Comparison of ENCODE assay signal across 36 cellular contexts in genomic region chr1:190098107-190098506, GRCh38.
"Had no signal": no experiment of that assay in that cellular context is flagged by ENCODE, and none has a peak within 500 bp of the region (broad histone marks: within the 10 kb centered on the region; RNA-seq: fewer than 3 reads in every experiment).

No MANE protein-coding gene starts in this region.

- H3K36me3 ChIP-seq: adrenal gland, brain microvascular endothelial cell, breast epithelium, WERI-Rb-1 had no signal

- H3K27me3 ChIP-seq: adrenal gland, body of pancreas, brain microvascular endothelial cell, breast epithelium had no signal

- H3K4me3 Mint-ChIP-seq: activated CD4-positive, alpha-beta memory T cell treated with anti-CD3 and anti-CD28 coated beads, Interleukin-2, amount 10 ng/mL, durations not matched to agents 7 days and 5 days; activated CD4-positive, alpha-beta T cell treated with anti-CD3 and anti-CD28 coated beads for 36 hours; activated CD4-positive, alpha-beta T cell treated with anti-CD3 and anti-CD28 coated beads, Interleukin-2, amount 10 ng/mL, durations not matched to agents 7 days and 5 days; activated CD8-positive, alpha-beta memory T cell treated with anti-CD3 and anti-CD28 coated beads, Interleukin-2, amount 10 ng/mL, durations not matched to agents 7 days and 5 days; activated CD8-positive, alpha-beta T cell treated with anti-CD3 and anti-CD28 coated beads, Interleukin-2, amount 10 ng/mL, durations not matched to agents 7 days and 5 days; activated naive CD4-positive, alpha-beta T cell treated with anti-CD3 and anti-CD28 coated beads for 36 hours; activated naive CD8-positive, alpha-beta T cell treated with anti-CD3 and anti-CD28 coated beads for 36 hours; activated T-cell treated with anti-CD3 and anti-CD28 coated beads, Interleukin-2, amount 50 U/mL, for 24 hours; T-helper 1 cell treated with Interleukin-12 subunit alpha and Interleukin-12 subunit beta and Interleukin-4 antibody, amounts not matched to agents 30 μg/mL and 1 μg/mL, for 36 hours; T-helper 2 cell treated with Interferon-gamma antibody and Interleukin-4, amounts not matched to agents 5 μg/mL and 100 μg/mL, for 36 hours; WTC11 had no signal

- H3K36me3 Mint-ChIP-seq: activated CD8-positive, alpha-beta memory T cell treated with anti-CD3 and anti-CD28 coated beads, Interleukin-2, amount 10 ng/mL, durations not matched to agents 7 days and 5 days; activated naive CD8-positive, alpha-beta T cell treated with anti-CD3 and anti-CD28 coated beads for 36 hours; WTC11 had no signal

- DNase-seq: activated CD4-positive, alpha-beta memory T cell treated with anti-CD3 and anti-CD28 coated beads, Interleukin-2, amount 10 ng/mL, durations not matched to agents 7 days and 5 days; activated CD4-positive, alpha-beta T cell treated with anti-CD3 and anti-CD28 coated beads for 1 hour; activated CD4-positive, alpha-beta T cell treated with anti-CD3 and anti-CD28 coated beads for 36 hours; activated CD4-positive, alpha-beta T cell treated with anti-CD3 and anti-CD28 coated beads for 48 hours; activated CD4-positive, alpha-beta T cell treated with anti-CD3 and anti-CD28 coated beads, Interleukin-2, amount 10 ng/mL, durations not matched to agents 7 days and 5 days; activated CD4-positive, alpha-beta T cell treated with anti-CD3 and anti-CD28 coated beads, Interleukin-2, amount 50 U/mL, for 48 hours; activated CD4-positive, CD25-positive, alpha-beta regulatory T cell; activated CD8-positive, alpha-beta memory T cell treated with anti-CD3 and anti-CD28 coated beads for 24 hours; activated CD8-positive, alpha-beta memory T cell treated with anti-CD3 and anti-CD28 coated beads, Interleukin-2, amount 10 ng/mL, durations not matched to agents 7 days and 5 days; activated CD8-positive, alpha-beta memory T cell treated with anti-CD3 and anti-CD28 coated beads, Interleukin-2, amount 50 U/mL, for 48 hours; activated CD8-positive, alpha-beta T cell treated with anti-CD3 and anti-CD28 coated beads, Interleukin-2, amount 10 ng/mL, durations not matched to agents 7 days and 5 days; activated effector memory CD4-positive, alpha-beta T cell treated with anti-CD3 and anti-CD28 coated beads, Interleukin-2, amount 50 U/mL, for 16 hours; activated gamma-delta T cell treated with Interleukin-2 at 50 U/mL for 16 hours; activated naive CD4-positive, alpha-beta T cell; activated naive CD4-positive, alpha-beta T cell treated with anti-CD3 and anti-CD28 coated beads for 36 hours; activated naive CD4-positive, alpha-beta T cell treated with anti-CD3 and anti-CD28 coated beads, Interleukin-2, amount 50 U/mL, for 16 hours; activated naive CD8-positive, alpha-beta T cell treated with anti-CD3 and anti-CD28 coated beads for 36 hours; activated T-cell treated with anti-CD3 and anti-CD28 coated beads, Interleukin-2, amount 50 U/mL, for 24 hours; activated T-cell treated with anti-CD3 and anti-CD28 coated beads, Interleukin-2, amount 50 U/mL, for 48 hours; adrenal gland; amniotic stem cell; aorta; body of pancreas; brain microvascular endothelial cell; central memory CD4-positive, alpha-beta T cell; T-helper 2 cell; T-helper 9 cell; WERI-Rb-1 had no signal

- ATAC-seq: activated CD4-positive, alpha-beta T cell treated with anti-CD3 and anti-CD28 coated beads for 36 hours; activated CD4-positive, CD25-positive, alpha-beta regulatory T cell treated with anti-CD3 and anti-CD28 coated beads, Interleukin-2, amount 50 U/mL, for 24 hours; activated CD8-positive, alpha-beta memory T cell treated with anti-CD3 and anti-CD28 coated beads, Interleukin-2, amount 10 ng/mL, durations not matched to agents 7 days and 5 days; activated CD8-positive, alpha-beta T cell treated with anti-CD3 and anti-CD28 coated beads, Interleukin-2, amount 10 ng/mL, durations not matched to agents 7 days and 5 days; activated naive CD4-positive, alpha-beta T cell treated with anti-CD3 and anti-CD28 coated beads, Interleukin-2, amount 50 U/mL, for 72 hours; body of pancreas; WTC11 had no signal

- H3K27me3 Mint-ChIP-seq: activated CD4-positive, alpha-beta memory T cell treated with anti-CD3 and anti-CD28 coated beads, Interleukin-2, amount 10 ng/mL, durations not matched to agents 7 days and 5 days; activated CD4-positive, alpha-beta T cell treated with anti-CD3 and anti-CD28 coated beads for 36 hours; activated CD4-positive, alpha-beta T cell treated with anti-CD3 and anti-CD28 coated beads, Interleukin-2, amount 10 ng/mL, durations not matched to agents 7 days and 5 days; activated CD8-positive, alpha-beta memory T cell treated with anti-CD3 and anti-CD28 coated beads, Interleukin-2, amount 10 ng/mL, durations not matched to agents 7 days and 5 days; activated naive CD8-positive, alpha-beta T cell treated with anti-CD3 and anti-CD28 coated beads for 36 hours; activated T-cell treated with anti-CD3 and anti-CD28 coated beads, Interleukin-2, amount 50 U/mL, for 24 hours had no signal

- FAIRE-seq: astrocyte, colon had no signal

- H3K4me3 ChIP-seq: adrenal gland, body of pancreas, breast epithelium had no signal

- H3K27ac ChIP-seq: adrenal gland, body of pancreas, brain microvascular endothelial cell, breast epithelium, WERI-Rb-1 had no signal

- H3K9me3 ChIP-seq: body of pancreas, breast epithelium had no signal

- H3K4me1 Mint-ChIP-seq: activated CD4-positive, alpha-beta memory T cell treated with anti-CD3 and anti-CD28 coated beads, Interleukin-2, amount 10 ng/mL, durations not matched to agents 7 days and 5 days; activated CD4-positive, alpha-beta T cell treated with anti-CD3 and anti-CD28 coated beads for 36 hours; activated CD4-positive, alpha-beta T cell treated with anti-CD3 and anti-CD28 coated beads, Interleukin-2, amount 10 ng/mL, durations not matched to agents 7 days and 5 days; activated CD8-positive, alpha-beta memory T cell treated with anti-CD3 and anti-CD28 coated beads, Interleukin-2, amount 10 ng/mL, durations not matched to agents 7 days and 5 days; activated naive CD8-positive, alpha-beta T cell treated with anti-CD3 and anti-CD28 coated beads for 36 hours had no signal

- H3K27ac Mint-ChIP-seq: activated CD4-positive, alpha-beta memory T cell treated with anti-CD3 and anti-CD28 coated beads, Interleukin-2, amount 10 ng/mL, durations not matched to agents 7 days and 5 days; activated CD4-positive, alpha-beta T cell treated with anti-CD3 and anti-CD28 coated beads for 36 hours; activated CD4-positive, alpha-beta T cell treated with anti-CD3 and anti-CD28 coated beads, Interleukin-2, amount 10 ng/mL, durations not matched to agents 7 days and 5 days; activated CD8-positive, alpha-beta memory T cell treated with anti-CD3 and anti-CD28 coated beads, Interleukin-2, amount 10 ng/mL, durations not matched to agents 7 days and 5 days; activated CD8-positive, alpha-beta T cell treated with anti-CD3 and anti-CD28 coated beads, Interleukin-2, amount 10 ng/mL, durations not matched to agents 7 days and 5 days; activated naive CD4-positive, alpha-beta T cell treated with anti-CD3 and anti-CD28 coated beads for 36 hours; activated naive CD4-positive, alpha-beta T cell treated with anti-CD3 and anti-CD28 coated beads, Interleukin-2, amount 50 U/mL, for 72 hours; activated naive CD8-positive, alpha-beta T cell treated with anti-CD3 and anti-CD28 coated beads for 36 hours; activated T-cell treated with anti-CD3 and anti-CD28 coated beads, Interleukin-2, amount 50 U/mL, for 24 hours; T-helper 1 cell treated with Interleukin-12 subunit alpha and Interleukin-12 subunit beta and Interleukin-4 antibody, amounts not matched to agents 30 μg/mL and 1 μg/mL, for 36 hours; T-helper 2 cell treated with Interferon-gamma antibody and Interleukin-4, amounts not matched to agents 5 μg/mL and 100 μg/mL, for 36 hours; WTC11 had no signal

- H3K4me1 ChIP-seq: adrenal gland, breast epithelium had no signal

- H3K9me3 Mint-ChIP-seq: activated naive CD4-positive, alpha-beta T cell treated with anti-CD3 and anti-CD28 coated beads for 36 hours; T-helper 1 cell treated with Interleukin-12 subunit alpha and Interleukin-12 subunit beta and Interleukin-4 antibody, amounts not matched to agents 30 μg/mL and 1 μg/mL, for 36 hours; WTC11 had no signal
